Comparison of ENCODE assay signal across 8 cellular contexts in the genomic region with DNA sequence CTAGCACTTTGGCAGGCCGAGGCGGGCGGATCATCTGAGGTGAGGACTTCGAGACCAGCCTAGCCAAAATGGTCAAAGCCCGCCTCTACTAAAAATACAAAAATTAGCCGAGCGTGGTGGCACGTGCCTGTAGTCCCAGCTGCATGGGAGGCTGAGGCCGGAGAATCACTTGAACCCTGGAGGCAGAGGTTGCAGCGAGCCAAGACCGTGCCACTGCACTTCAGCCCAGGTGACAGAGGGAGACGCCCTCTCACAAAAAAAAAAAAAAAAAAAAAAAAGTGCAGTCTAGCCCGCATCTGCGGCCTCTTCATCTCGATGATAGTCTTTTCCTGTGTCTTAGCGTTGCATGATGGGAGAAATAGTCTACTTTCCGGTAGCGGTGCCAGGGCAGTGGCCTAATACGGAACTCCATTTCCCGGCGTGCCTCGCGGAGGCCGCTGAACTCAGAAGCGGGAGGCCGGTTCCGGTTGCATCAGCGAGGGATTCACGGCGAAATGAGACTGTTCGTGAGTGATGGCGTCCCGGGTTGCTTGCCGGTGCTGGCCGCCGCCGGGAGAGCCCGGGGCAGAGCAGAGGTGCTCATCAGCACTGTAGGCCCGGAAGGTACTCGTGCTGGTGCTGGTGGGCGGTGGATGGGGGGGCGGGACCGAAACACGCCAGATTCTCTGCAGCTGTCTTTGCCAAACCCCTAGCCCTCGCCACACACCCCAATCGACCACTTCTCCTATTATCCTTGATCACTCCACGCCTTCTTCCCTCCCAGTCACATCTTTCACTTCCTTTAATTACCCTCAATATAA. TPM values are rescaled to one million over a fixed set of nuclear protein-coding genes. Genes with fewer than 3 reads are reported as not detected.
DNase-seq lines count a peak whose midpoint lies in the region; ATAC-seq, FAIRE-seq and TF ChIP-seq lines count a peak whose summit lies in the region.

A gene (plus strand): TSS at position 472 of the 800 bp plus-strand sequence. CDS start 23 bp downstream, at position 495.

- peak; percentile 88 to 96 for DNase-seq in NCI-H187 (lab: John Stamatoyannopoulos, UW)
- peak; percentile 78 to 99 (median 90) for DNase-seq in T-helper 2 cell
- DNase-seq in right atrium auricular region (ENCODE audit: low spot score), result peak; percentile 95
- DNase-seq in psoas muscle, result peak; percentile 94 to 97
- DNase-seq in urothelium cell line (ENCODE audit: low spot score), result peak; percentile 94

- no peak for FAIRE-seq in urothelium cell line (lab: Jason Lieb, UNC)

- peaks cover 0 to 15% of the 10 kb centered on the region in 2 donors for H3K4me1 ChIP-seq in right atrium auricular region
- H3K4me1 ChIP-seq in psoas muscle, result peaks cover 10% of the 10 kb centered on the region

- intact Hi-C loops in psoas muscle (cut with DNase I), result loop anchor here in 1 of 2 donors (5.0 kb wide), 1 partner anchor 35 kb away; a partner anchor contains a TSS

- H3K4me3 ChIP-seq in right atrium auricular region (peak within 1 kb of the TSS; percentile 71 to 80), psoas muscle (peak within 1 kb of the TSS; percentile 96)

- H3K27ac ChIP-seq in angular gyrus (ENCODE audit: low read depth, low read length) (peak within 1 kb of the TSS; percentile 57), right atrium auricular region (peak within 1 kb of the TSS; percentile 61 to 78), psoas muscle (peak within 1 kb of the TSS; percentile 76)

- H3K9me3 ChIP-seq in right atrium auricular region (no peaks in the 10 kb centered on the region), psoas muscle (no peaks in the 10 kb centered on the region)

- no peaks in the 10 kb centered on the region for H3K27me3 ChIP-seq in right atrium auricular region
- H3K27me3 ChIP-seq in psoas muscle (ENCODE audit: insufficient read depth in 3 of 3, low read length in 2 of 3), result no peaks in the 10 kb centered on the region

- peaks cover 30% of the 10 kb centered on the region for H3K36me3 ChIP-seq in right atrium auricular region
- peaks cover 14 to 34% of the 10 kb centered on the region in 2 donors for H3K36me3 ChIP-seq in psoas muscle (ENCODE audit: insufficient read depth in 1 of 2, low read depth in 1 of 2)

- peak; percentile 86 for ATAC-seq in GM18499 (IDR thresholded peaks at IDR 0.05; ENCODE audit: insufficient read depth, unreplicated experiment)
- ATAC-seq in HG02943 (IDR thresholded peaks at IDR 0.05; ENCODE audit: low read depth, unreplicated experiment), result peak; percentile 98
- peak; percentile 97 to 99 (median 98) for ATAC-seq in psoas muscle

- WGBS in psoas muscle, 3 donors, result 1 to 2% (median 2%) methylated on average over 41 to 47 of the region's 47 CpGs

- TF ChIP-seq CTCF in right atrium auricular region (IDR thresholded peaks at IDR 0.05) (no peak), psoas muscle (IDR thresholded peaks at IDR 0.05) (no peak)

RNA-seq across cellular contexts. Expression of the gene that starts here (rescaled TPM):
- total RNA-seq in right atrium auricular region (10 to 100 TPM; 36.9 to 41.0 TPM), psoas muscle (10 to 100 TPM; 68.6 to 88.0 (median 83.7) TPM)
- polyA plus RNA-seq in psoas muscle, result 10 to 100 TPM; 41.2 to 97.4 (median 77.7) TPM

Comparison
In these comparisons a context has a peak if more than half of its experiments do, and no peak if none do; other contexts are left out.
1. Peak in every context shown above with its lines: DNase-seq, ATAC-seq, H3K4me3 ChIP-seq and H3K27ac ChIP-seq.